In genomic region chr5:135714126-135714894, GRCh38 we compare ENCODE assay signal across 1 cellular context.
TF ChIP-seq lines count a peak whose summit lies in the region.

No MANE protein-coding gene starts in this region.

TF ChIP-seq in WTC11, 78 proteins besides CTCF, POLR2A, EP300 and RAD21 (continued from another document):
- no peak for TF ChIP-seq ZNF532 (CRISPR knock-in tag; IDR thresholded peaks at IDR 0.05; ENCODE audit: borderline replicate concordance)
- no peak for TF ChIP-seq ZNF317 (CRISPR knock-in tag; IDR thresholded peaks at IDR 0.05; ENCODE audit: borderline replicate concordance, low read depth)
- TF ChIP-seq JAZF1 (CRISPR knock-in tag; IDR thresholded peaks at IDR 0.05) = no peak
- TF ChIP-seq ZBTB43 (CRISPR knock-in tag; IDR thresholded peaks at IDR 0.05) = no peak
- TF ChIP-seq CBFB (CRISPR knock-in tag; IDR thresholded peaks at IDR 0.05; ENCODE audit: low read depth) = no peak
- no peak for TF ChIP-seq GABPB1 (CRISPR knock-in tag; IDR thresholded peaks at IDR 0.05)
- TF ChIP-seq ELF4 (CRISPR knock-in tag; IDR thresholded peaks at IDR 0.05; ENCODE audit: low read depth) = no peak
- TF ChIP-seq E2F1 (CRISPR knock-in tag; IDR thresholded peaks at IDR 0.05) = no peak
- TF ChIP-seq ZNF416 (CRISPR knock-in tag; IDR thresholded peaks at IDR 0.05) = no peak
- TF ChIP-seq PRRX2 (CRISPR knock-in tag; IDR thresholded peaks at IDR 0.05) = no peak
- TF ChIP-seq MYBL2 (CRISPR knock-in tag; IDR thresholded peaks at IDR 0.05) = no peak
